In genomic region chr1:109426278-109427170, GRCh38 we compare ENCODE assay signal across 8 cellular contexts. TPM values are rescaled to one million over a fixed set of nuclear protein-coding genes. Genes with fewer than 3 reads are reported as not detected.
DNase-seq lines count a peak whose midpoint lies in the region; ATAC-seq and TF ChIP-seq lines count a peak whose summit lies in the region.

TSS of gene PSMA5 (minus strand) at chr1:109426448. CDS start at chr1:109426330, 118 bp downstream.

- H3K4me2 ChIP-seq in KMS-11 = peak within 1 kb of the TSS; percentile 75

- peaks cover 33% of the 10 kb centered on the region for H3K4me1 ChIP-seq in KMS-11 (ENCODE audit: low read depth, poor library complexity, severe bottlenecking)
- peaks cover 0 to 25% (median 9%) of the 10 kb centered on the region in 4 donors for H3K4me1 ChIP-seq in Peyer's patch
- peaks cover 11% of the 10 kb centered on the region for H3K4me1 ChIP-seq in muscle layer of colon (ENCODE audit: insufficient read depth, low read length)

- H2AFZ ChIP-seq in KMS-11 (ENCODE audit: low read depth) = peak within 1 kb of the TSS; percentile 69

- H3K9ac ChIP-seq in KMS-11 = peak within 1 kb of the TSS; percentile 72
- H3K9ac ChIP-seq in muscle layer of colon (ENCODE audit: low read length) = peak within 1 kb of the TSS; percentile 82

- peaks cover 18% of the 10 kb centered on the region for H4K20me1 ChIP-seq in KMS-11 (ENCODE audit: insufficient read depth)

- peaks cover 56% of the 10 kb centered on the region for H3K79me2 ChIP-seq in KMS-11 (ENCODE audit: insufficient read depth, low read depth)

- ATAC-seq in GM21737 (IDR thresholded peaks at IDR 0.05; ENCODE audit: unreplicated experiment) = peak; percentile 97
- peak; percentile 99 for ATAC-seq in esophagus mucosa

- H3K27ac ChIP-seq in KMS-11 (peak within 1 kb of the TSS; percentile 78), Peyer's patch (peak within 1 kb of the TSS; percentile 76 to 96 (median 89)), muscle layer of colon (ENCODE audit: low read depth, low read length) (peak within 1 kb of the TSS; percentile 78)

- H3K27me3 ChIP-seq in KMS-11 (ENCODE audit: insufficient read depth, low read depth) (no peaks in the 10 kb centered on the region), Peyer's patch (no peaks in the 10 kb centered on the region), muscle layer of colon (ENCODE audit: control insufficient read depth in 1 of 2, insufficient read depth in 2 of 2, low read length in 2 of 2) (no peaks in the 10 kb centered on the region)

- H3K4me3 ChIP-seq in KMS-11 (IDR thresholded peaks at IDR 0.05; ENCODE audit: insufficient read depth, low read depth, low read length) (peak within 1 kb of the TSS; percentile 98), Peyer's patch (peak within 1 kb of the TSS; percentile 53 to 91 (median 86)), muscle layer of colon (ENCODE audit: low read depth in 1 of 2, low read length in 2 of 2) (peak within 1 kb of the TSS; percentile 79 to 96)

- TF ChIP-seq POLR2A in Peyer's patch (IDR thresholded peaks at IDR 0.05) = peak; percentile 83 to 88

- peaks cover under 1% of the 10 kb centered on the region; the same call in 1 of the 2 replicates for H3K36me3 ChIP-seq in KMS-11 (ENCODE audit: insufficient read depth)
- peaks cover 0 to 6% (median 0%) of the 10 kb centered on the region in 3 donors for H3K36me3 ChIP-seq in Peyer's patch
- peaks cover 1% of the 10 kb centered on the region for H3K36me3 ChIP-seq in muscle layer of colon (ENCODE audit: insufficient read depth, low read length)

- H3K9me3 ChIP-seq in Peyer's patch = no peaks in the 10 kb centered on the region
- H3K9me3 ChIP-seq in muscle layer of colon (ENCODE audit: low read length) = no peaks in the 10 kb centered on the region

- DNase-seq in DMS53 treated with DMSO at 0.1 percent for 48 hours (lab: John Stamatoyannopoulos, UW; ENCODE audit: unreplicated experiment) (peak; percentile 98), Peyer's patch (peak; percentile 96 to 99 (median 96))
- DNase-seq in activated T-cell treated with anti-CD3 and anti-CD28 coated beads, Interleukin-2, amount 50 U/mL, for 48 hours = peak; percentile 92 to 95
- DNase-seq in stimulated activated CD8-positive, alpha-beta memory T cell treated with anti-CD3 and anti-CD28 coated beads, Interleukin-7, amount 100 ng/mL, for 24 hours (ENCODE audit: low read depth) = peak; percentile 89

- TF ChIP-seq CTCF in KMS-11 (conservative IDR thresholded peaks at IDR 0.05; ENCODE audit: low read depth, low read length) (no peak), Peyer's patch (IDR thresholded peaks at IDR 0.05) (no peak)

RNA-seq across cellular contexts. Expression of gene PSMA5, which starts in this region (rescaled TPM):
- total RNA-seq in Peyer's patch (10 to 100 TPM; 29.7 to 69.3 (median 50.4) TPM), esophagus mucosa (86.2 TPM)

Comparison
In these comparisons a context has a peak if more than half of its experiments do, and no peak if none do; other contexts are left out.
1. Peak in every context shown above with its lines: DNase-seq, ATAC-seq, H3K4me3 ChIP-seq and H3K27ac ChIP-seq.